Comparison of ENCODE assay signal across 8 cellular contexts in genomic region chr3:47324278-47324865, GRCh38. TPM values are rescaled to one million over a fixed set of nuclear protein-coding genes. Genes with fewer than 3 reads are reported as not detected.
DNase-seq lines count a peak whose midpoint lies in the region; ATAC-seq and TF ChIP-seq lines count a peak whose summit lies in the region.

No MANE protein-coding gene starts in this region.

- 2 to 3% methylated on average over 2 of the region's 2 CpGs for WGBS in lower leg skin, 2 donors

- DNase-seq in 8988T (peak; percentile 53), GM12865 (ENCODE audit: low read depth) (peak; percentile 69), NCI-H2227 treated with DMSO at 0.1 percent for 48 hours (lab: John Stamatoyannopoulos, UW) (peak; percentile 66), dorsolateral prefrontal cortex (peak in 7 of 10 donors; percentile 40 to 73 (median 57)), lower leg skin (ENCODE audit: low spot score in 2 of 2) (peak; percentile 35 to 57)
- DNase-seq in activated CD4-positive, alpha-beta T cell treated with anti-CD3 and anti-CD28 coated beads for 48 hours = peak; percentile 57
- DNase-seq in stimulated activated CD8-positive, alpha-beta memory T cell treated with anti-CD3 and anti-CD28 coated beads, Interleukin-2, amount 100 ng/mL, for 1 hour (ENCODE audit: low read depth in 2 of 2) = peak; percentile 5 to 9

- ATAC-seq in GM19023 (IDR thresholded peaks at IDR 0.05; ENCODE audit: unreplicated experiment) = no peak

- H3K27ac ChIP-seq in dorsolateral prefrontal cortex = peak overlapping the region in 1 of 59 donors; percentile 69

- intact Hi-C loops in dorsolateral prefrontal cortex (cut with DNase I) (loop anchor here (2.0 to 5.0 kb wide), 5 partner anchors 42 to 620 kb away; partner anchors contain the start of genes KIF9 (in 1 of the 2) and KLHL18 (in 1 of the 2)), lower leg skin (cut with DNase I; ENCODE audit: low total_unique reads) (loop anchor here (10.0 kb wide), 1 partner anchor 290 kb away; no protein-coding TSS in a partner anchor)

- TF ChIP-seq POLR2A in lower leg skin (IDR thresholded peaks at IDR 0.05) = no peak

- H3K4me3 ChIP-seq in GM12865 (ENCODE audit: low read depth, low read length) (no peak overlapping the region), dorsolateral prefrontal cortex (no peak overlapping the region), lower leg skin (ENCODE audit: low read depth, poor library complexity, severe bottlenecking) (no peak overlapping the region)

- TF ChIP-seq CTCF in GM12865 (IDR thresholded peaks at IDR 0.05; ENCODE audit: insufficient read depth, low read depth, low read length, missing control alignments) (peak; percentile 77), dorsolateral prefrontal cortex (IDR thresholded peaks at IDR 0.05 in 54 of 56, conservative IDR thresholded peaks at IDR 0.05 in 2 of 56; ENCODE audit: low read depth in 1 of 56, partially characterized antibody in 56 of 56) (peak; percentile 42 to 85 (median 76)), lower leg skin (IDR thresholded peaks at IDR 0.05) (no peak)

- no peaks in the 10 kb centered on the region for H3K27me3 ChIP-seq in dorsolateral prefrontal cortex

RNA-seq across cellular contexts. Expression of gene KLHL18, which starts 41.6 kb away (rescaled TPM):
- total RNA-seq in dorsolateral prefrontal cortex = 10 to 100 TPM; 19.8 to 62.3 (median 38.0) TPM
- 10 to 100 TPM; 32.7 to 51.0 (median 44.5) TPM for total RNA-seq in lower leg skin

RNA-seq across cellular contexts. Expression of gene KIF9, which starts 41.8 kb away (rescaled TPM):
- 10 to 100 TPM in 44 of 120 experiments, 1 to 10 TPM in 76; 3.1 to 15.9 (median 8.8) TPM for total RNA-seq in dorsolateral prefrontal cortex
- total RNA-seq in lower leg skin = 10 to 100 TPM in 3 of 4 donors, 1 to 10 TPM in 1; 6.1 to 14.7 (median 12.0) TPM

RNA-seq across cellular contexts. Expression of gene PTPN23, which starts 56.4 kb away (rescaled TPM):
- total RNA-seq in dorsolateral prefrontal cortex (10 to 100 TPM; 40.8 to 75.9 (median 53.6) TPM), lower leg skin (10 to 100 TPM; 34.3 to 49.6 (median 37.8) TPM)

Comparison
In these comparisons a context has a peak if more than half of its experiments do, and no peak if none do; other contexts are left out.
1. DNase-seq: peak in every context shown above with its lines; median percentile 69 in GM12865; 66 in NCI-H2227 treated with DMSO at 0.1 percent for 48 hours; 57 in activated CD4-positive, alpha-beta T cell treated with anti-CD3 and anti-CD28 coated beads for 48 hours; 57 in dorsolateral prefrontal cortex; 53 in 8988T; 46 in lower leg skin; 7 in stimulated activated CD8-positive, alpha-beta memory T cell treated with anti-CD3 and anti-CD28 coated beads, Interleukin-2, amount 100 ng/mL, for 1 hour.
2. CTCF ChIP-seq: peak in GM12865 (single experiment) and dorsolateral prefrontal cortex (56 of 56); none in lower leg skin (0 of 3).